In genomic region chr3:46565113-46565490, GRCh38 we compare ENCODE assay signal across 1 cellular context.
TF ChIP-seq lines count a peak whose summit lies in the region.

No MANE protein-coding gene starts in this region.

TF ChIP-seq in H1, 55 proteins besides CTCF, POLR2A, EP300 and RAD21:
- TF ChIP-seq NRF1 (IDR thresholded peaks at IDR 0.05; ENCODE audit: low read depth, low read length) (no peak), CHD1 (IDR thresholded peaks at IDR 0.05; ENCODE audit: low read depth, low read length) (no peak), CEBPB (IDR thresholded peaks at IDR 0.05; ENCODE audit: low read depth, low read length) (no peak), EZH2 (IDR thresholded peaks at IDR 0.05; ENCODE audit: low read depth, low read length, severe bottlenecking) (no peak), TEAD4 (IDR thresholded peaks at IDR 0.05; ENCODE audit: low read depth, low read length) (no peak), SP1 (IDR thresholded peaks at IDR 0.05; ENCODE audit: low read depth, low read length) (no peak)
TF ChIP-seq in H1: peak in this region for 0.
